In genomic region chr16:87376660-87377059, GRCh38 we compare ENCODE assay signal across 23 cellular contexts. TPM values are rescaled to one million over a fixed set of nuclear protein-coding genes. Genes with fewer than 3 reads are reported as not detected.
A peak's percentile ranks its signal among the peaks of the same experiment; 100 is the strongest.
DNase-seq lines count a peak whose midpoint lies in the region; ATAC-seq and TF ChIP-seq lines count a peak whose summit lies in the region.
"Had no signal": no experiment of that assay in that cellular context is flagged by ENCODE, and none has a peak within 500 bp of the region (broad histone marks: within the 10 kb centered on the region; RNA-seq: fewer than 3 reads in every experiment).

No MANE protein-coding gene starts in this region.

- ATAC-seq in stimulated activated naive CD8-positive, alpha-beta T cell treated with anti-CD3 and anti-CD28 coated beads, Interleukin-15, amount 100 ng/mL, for 72 hours = no peak
- no peak for ATAC-seq in GM19351 (IDR thresholded peaks at IDR 0.05; ENCODE audit: unreplicated experiment)
- ATAC-seq: activated CD4-positive, CD25-positive, alpha-beta regulatory T cell treated with anti-CD3 and anti-CD28 coated beads, Interleukin-2, amount 50 U/mL, for 24 hours; CD8-positive, alpha-beta T cell; effector memory CD8-positive, alpha-beta T cell; sciatic nerve had no signal

- H3K4me1 Mint-ChIP-seq in stimulated activated naive CD8-positive, alpha-beta T cell treated with anti-CD3 and anti-CD28 coated beads, Interleukin-15, Interleukin-2, amounts not matched to agents 100 ng/mL and 50 ng/mL, for 24 hours (ENCODE audit: low read depth) = peaks cover 48% of the 10 kb centered on the region
- peaks cover 59% of the 10 kb centered on the region for H3K4me1 Mint-ChIP-seq in stimulated activated naive CD8-positive, alpha-beta T cell treated with anti-CD3 and anti-CD28 coated beads, Interleukin-15, amount 100 ng/mL, for 72 hours
- H3K4me1 Mint-ChIP-seq in chondrocyte (ENCODE audit: low read depth) (peaks cover 35% of the 10 kb centered on the region), nephron progenitor cell (peaks cover 21% of the 10 kb centered on the region)

- no peaks in the 10 kb centered on the region for H3K27me3 Mint-ChIP-seq in stimulated activated naive CD8-positive, alpha-beta T cell treated with anti-CD3 and anti-CD28 coated beads, Interleukin-15, Interleukin-2, amounts not matched to agents 100 ng/mL and 50 ng/mL, for 24 hours
- H3K27me3 Mint-ChIP-seq in stimulated activated naive CD8-positive, alpha-beta T cell treated with anti-CD3 and anti-CD28 coated beads, Interleukin-15, amount 100 ng/mL, for 72 hours = no peaks in the 10 kb centered on the region
- H3K27me3 Mint-ChIP-seq in chondrocyte (ENCODE audit: low read depth) (no peaks in the 10 kb centered on the region), nephron progenitor cell (ENCODE audit: low read depth, poor library complexity) (no peaks in the 10 kb centered on the region)
- H3K27me3 Mint-ChIP-seq: activated naive CD8-positive, alpha-beta T cell treated with anti-CD3 and anti-CD28 coated beads, Interleukin-2, amount 10 ng/mL, durations not matched to agents 7 days and 5 days; brain; effector memory CD8-positive, alpha-beta T cell had no signal

- no peak for TF ChIP-seq CTCF in chondrocyte (IDR thresholded peaks at IDR 0.05)
- no peak for TF ChIP-seq CTCF in nephron progenitor cell (IDR thresholded peaks at IDR 0.05)

- H3K4me3 Mint-ChIP-seq in stimulated activated naive CD8-positive, alpha-beta T cell treated with anti-CD3 and anti-CD28 coated beads, Interleukin-15, Interleukin-2, amounts not matched to agents 100 ng/mL and 50 ng/mL, for 24 hours = no peak overlapping the region
- H3K4me3 Mint-ChIP-seq in stimulated activated naive CD8-positive, alpha-beta T cell treated with anti-CD3 and anti-CD28 coated beads, Interleukin-15, amount 100 ng/mL, for 72 hours = no peak overlapping the region
- H3K4me3 Mint-ChIP-seq in chondrocyte (ENCODE audit: unreplicated experiment) (no peak overlapping the region), nephron progenitor cell (no peak overlapping the region)
- H3K4me3 Mint-ChIP-seq: activated naive CD8-positive, alpha-beta T cell treated with anti-CD3 and anti-CD28 coated beads, Interleukin-2, amount 10 ng/mL, durations not matched to agents 7 days and 5 days; activated T-helper 1 cell treated with anti-CD3 and anti-CD28 coated beads, Interleukin-12 subunit alpha, Interleukin-12 subunit beta, Interleukin-2, Interleukin-4 antibody, amounts not matched to agents 30 ng/mL and 10 ng/mL and 1 ng/mL, durations not matched to agents 14 hours and 24 hours and 36 hours; CD8-positive, alpha-beta T cell; effector memory CD8-positive, alpha-beta T cell; immature natural killer cell had no signal

- H3K27ac Mint-ChIP-seq in stimulated activated naive CD8-positive, alpha-beta T cell treated with anti-CD3 and anti-CD28 coated beads, Interleukin-15, Interleukin-2, amounts not matched to agents 100 ng/mL and 50 ng/mL, for 24 hours = peak overlapping the region; percentile 22
- H3K27ac Mint-ChIP-seq in stimulated activated naive CD8-positive, alpha-beta T cell treated with anti-CD3 and anti-CD28 coated beads, Interleukin-15, amount 100 ng/mL, for 72 hours = peak overlapping the region in 1 of 2 donors; percentile 21
- H3K27ac Mint-ChIP-seq in chondrocyte (ENCODE audit: unreplicated experiment) (no peak overlapping the region), nephron progenitor cell (peak overlapping the region; percentile 36)
- H3K27ac Mint-ChIP-seq: activated naive CD8-positive, alpha-beta T cell treated with anti-CD3 and anti-CD28 coated beads, Interleukin-2, amount 10 ng/mL, durations not matched to agents 7 days and 5 days; activated T-helper 1 cell treated with anti-CD3 and anti-CD28 coated beads, Interleukin-12 subunit alpha, Interleukin-12 subunit beta, Interleukin-2, Interleukin-4 antibody, amounts not matched to agents 30 ng/mL and 10 ng/mL and 1 ng/mL, durations not matched to agents 14 hours and 24 hours and 36 hours; CD8-positive, alpha-beta T cell had no signal

- DNase-seq in stimulated activated naive CD8-positive, alpha-beta T cell treated with anti-CD3 and anti-CD28 coated beads, Interleukin-15, amount 100 ng/mL, for 72 hours = no peak
- peak; percentile 35 for DNase-seq in chondrocyte (ENCODE audit: low spot score)
- DNase-seq in nephron progenitor cell = no peak
- DNase-seq in NCI-H446 treated with DMSO at 0.1 percent for 48 hours (lab: John Stamatoyannopoulos, UW) = no peak
- no peak for DNase-seq in hepatic stellate cell (ENCODE audit: low spot score)
- no peak for DNase-seq in AML-193 (lab: John Stamatoyannopoulos, UW)
- DNase-seq: activated naive CD8-positive, alpha-beta T cell treated with anti-CD3 and anti-CD28 coated beads, Interleukin-2, amount 10 ng/mL, durations not matched to agents 7 days and 5 days; CD8-positive, alpha-beta T cell; DMS53; effector memory CD8-positive, alpha-beta T cell; HCEC 1CT; immature natural killer cell; Kasumi-1; NCI-H524 treated with DMSO at 0.1 percent for 48 hours; occipital lobe; stimulated activated naive CD4-positive, alpha-beta T cell; T1000 had no signal

- peaks cover 38% of the 10 kb centered on the region for H3K36me3 Mint-ChIP-seq in stimulated activated naive CD8-positive, alpha-beta T cell treated with anti-CD3 and anti-CD28 coated beads, Interleukin-15, Interleukin-2, amounts not matched to agents 100 ng/mL and 50 ng/mL, for 24 hours (ENCODE audit: low read depth)
- no peaks in the 10 kb centered on the region for H3K36me3 Mint-ChIP-seq in chondrocyte (ENCODE audit: low read depth)
- peaks cover 49% of the 10 kb centered on the region for H3K36me3 Mint-ChIP-seq in nephron progenitor cell (ENCODE audit: low read depth)
- H3K36me3 Mint-ChIP-seq: immature natural killer cell had no signal

- no peaks in the 10 kb centered on the region for H3K9me3 Mint-ChIP-seq in stimulated activated naive CD8-positive, alpha-beta T cell treated with anti-CD3 and anti-CD28 coated beads, Interleukin-15, Interleukin-2, amounts not matched to agents 100 ng/mL and 50 ng/mL, for 24 hours
- H3K9me3 Mint-ChIP-seq in stimulated activated naive CD8-positive, alpha-beta T cell treated with anti-CD3 and anti-CD28 coated beads, Interleukin-15, amount 100 ng/mL, for 72 hours = no peaks in the 10 kb centered on the region
- H3K9me3 Mint-ChIP-seq in chondrocyte (ENCODE audit: low read depth) = no peaks in the 10 kb centered on the region
- peaks cover 27% of the 10 kb centered on the region for H3K9me3 Mint-ChIP-seq in nephron progenitor cell
- H3K9me3 Mint-ChIP-seq: activated naive CD8-positive, alpha-beta T cell treated with anti-CD3 and anti-CD28 coated beads, Interleukin-2, amount 10 ng/mL, durations not matched to agents 7 days and 5 days; activated T-helper 1 cell treated with anti-CD3 and anti-CD28 coated beads, Interleukin-12 subunit alpha, Interleukin-12 subunit beta, Interleukin-2, Interleukin-4 antibody, amounts not matched to agents 30 ng/mL and 10 ng/mL and 1 ng/mL, durations not matched to agents 14 hours and 24 hours and 36 hours; brain; CD8-positive, alpha-beta T cell; effector memory CD8-positive, alpha-beta T cell; immature natural killer cell had no signal

RNA-seq across cellular contexts. Expression of gene FBXO31, which starts 6.9 kb away (rescaled TPM):
- total RNA-seq in chondrocyte = 30.3 to 37.2 TPM (median 30.6 TPM) in 3 replicates

RNA-seq across cellular contexts. Expression of gene MAP1LC3B, which starts 15.5 kb away (rescaled TPM):
- 139 to 189 TPM (median 186 TPM) in 3 replicates for total RNA-seq in chondrocyte

RNA-seq across cellular contexts. Expression of gene C16orf95, which starts 59.5 kb away (rescaled TPM):
- total RNA-seq in chondrocyte = 6.9 to 8.8 TPM (median 7.2 TPM) in 3 replicates
